14 cellular contexts compared by ENCODE assay signal in the genomic region with DNA sequence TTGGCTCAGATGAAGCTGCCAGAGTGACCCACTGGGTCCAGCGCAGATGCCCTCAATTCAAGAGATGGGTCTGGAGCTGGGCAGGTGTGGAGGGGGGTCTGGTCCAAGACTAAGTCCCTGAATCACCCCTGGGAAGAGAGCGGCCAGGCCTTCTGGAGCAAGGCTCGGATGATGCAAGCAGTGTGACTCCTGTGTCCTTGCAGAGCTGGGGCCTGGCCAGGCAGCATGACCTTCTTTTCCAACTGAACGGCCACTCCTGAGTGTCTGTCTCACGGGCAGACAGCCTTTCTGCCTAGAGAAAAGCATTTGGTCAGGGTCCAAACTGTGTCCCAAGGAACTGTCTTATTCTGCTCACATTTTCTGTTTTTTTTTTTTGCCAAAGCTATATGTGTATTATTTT. TPM values are rescaled to one million over a fixed set of nuclear protein-coding genes. Genes with fewer than 3 reads are reported as not detected.
A peak's percentile ranks its signal among the peaks of the same experiment; 100 is the strongest.
DNase-seq lines count a peak whose midpoint lies in the region; ATAC-seq and TF ChIP-seq lines count a peak whose summit lies in the region.
"Had no signal": no experiment of that assay in that cellular context is flagged by ENCODE, and none has a peak within 500 bp of the region (broad histone marks: within the 10 kb centered on the region; RNA-seq: fewer than 3 reads in every experiment).

No MANE protein-coding gene starts in this region.

- H3K27ac ChIP-seq in OCI-LY3 (ENCODE audit: low read length) = peak overlapping the region; percentile 40; the same call in 1 of the 2 replicates

- in situ Hi-C loops in HAP-1 (cut with MboI; ENCODE audit: low sequenced_read_pairs) = no loop called here

- peaks cover 3% of the 10 kb centered on the region; the same call in 1 of the 2 replicates for H3K9me3 ChIP-seq in OCI-LY3 (ENCODE audit: insufficient read depth, low read length)
- no peaks in the 10 kb centered on the region for H3K9me3 ChIP-seq in HAP-1

- TF ChIP-seq CTCF in OCI-LY3 (IDR thresholded peaks at IDR 0.05; ENCODE audit: low read depth, low read length) = no peak

- H3K4me1 ChIP-seq in OCI-LY3 (ENCODE audit: low read length) (peaks cover 35% of the 10 kb centered on the region), HAP-1 (no peaks in the 10 kb centered on the region)

- H3K79me2 ChIP-seq in OCI-LY3 (ENCODE audit: low read length) = no peaks in the 10 kb centered on the region

- H3K4me3 ChIP-seq in OCI-LY3 (ENCODE audit: low read length) = peak overlapping the region; percentile 26
- no peak overlapping the region for H3K4me3 ChIP-seq in HAP-1

- peak overlapping the region; percentile 66 for H3K4me2 ChIP-seq in OCI-LY3 (ENCODE audit: low read length)

- H3K9ac ChIP-seq in OCI-LY3 (ENCODE audit: low read length) = peak overlapping the region; percentile 17; the same call in 1 of the 2 replicates

- no peaks in the 10 kb centered on the region for H4K20me1 ChIP-seq in OCI-LY3 (ENCODE audit: insufficient read depth, low read length)

- ATAC-seq in GM19328 (IDR thresholded peaks at IDR 0.05; ENCODE audit: unreplicated experiment) (peak; percentile 11), Right ventricle myocardium superior (ENCODE audit: poor library complexity) (peak; percentile 90), HG03108 (IDR thresholded peaks at IDR 0.05; ENCODE audit: unreplicated experiment) (no peak)

- DNase-seq in Right ventricle myocardium superior (peak; percentile 85), retina (peak; percentile 34), SW 1271 (lab: John Stamatoyannopoulos, UW) (no peak), HAP-1 (ENCODE audit: low spot score in 2 of 2) (no peak), activated gamma-delta T cell treated with Interleukin-2 at 50 U/mL for 16 hours (no peak)
- DNase-seq: activated CD4-positive, alpha-beta T cell treated with anti-CD3 and anti-CD28 coated beads, Interleukin-2, amount 10 ng/mL, durations not matched to agents 24 days and 14 days; effector memory CD4-positive, alpha-beta T cell; NCI-H1092; NCI-H2107 had no signal

- H3K36me3 ChIP-seq in OCI-LY3 (replicated peaks; ENCODE audit: low read depth, low read length) (peaks cover 2% of the 10 kb centered on the region), HAP-1 (replicated peaks) (no peaks in the 10 kb centered on the region)

- intact Hi-C loops in Right ventricle myocardium superior (cut with DNase I) = no loop called here

- H3K27me3 ChIP-seq in OCI-LY3 (ENCODE audit: low read depth, low read length) (peaks cover 11% of the 10 kb centered on the region), HAP-1 (ENCODE audit: low read depth) (peaks cover 2% of the 10 kb centered on the region; the same call in 1 of the 2 replicates)

- H2AFZ ChIP-seq in OCI-LY3 (ENCODE audit: low read depth, low read length) = no peak overlapping the region

RNA-seq across cellular contexts. Expression of a gene that starts 42.6 kb away (rescaled TPM):
- 1.2 TPM for total RNA-seq in Right ventricle myocardium superior
- total RNA-seq: activated CD4-positive, alpha-beta T cell treated with anti-CD3 and anti-CD28 coated beads, Interleukin-2, amount 10 ng/mL, durations not matched to agents 24 days and 14 days; pulmonary artery endothelial cell; T-helper 2 cell treated with Interferon-gamma antibody and Interleukin-4, amounts not matched to agents 100 ng/mL and 5 ng/mL, for 36 hours had no signal

Comparison
In these comparisons a context has a peak if more than half of its experiments do, and no peak if none do; other contexts are left out.
1. DNase-seq: peak in Right ventricle myocardium superior (single experiment) and retina (single experiment); none in SW 1271 (0 of 2), HAP-1 (0 of 2) and activated gamma-delta T cell treated with Interleukin-2 at 50 U/mL for 16 hours (single experiment).